In the genomic region with DNA sequence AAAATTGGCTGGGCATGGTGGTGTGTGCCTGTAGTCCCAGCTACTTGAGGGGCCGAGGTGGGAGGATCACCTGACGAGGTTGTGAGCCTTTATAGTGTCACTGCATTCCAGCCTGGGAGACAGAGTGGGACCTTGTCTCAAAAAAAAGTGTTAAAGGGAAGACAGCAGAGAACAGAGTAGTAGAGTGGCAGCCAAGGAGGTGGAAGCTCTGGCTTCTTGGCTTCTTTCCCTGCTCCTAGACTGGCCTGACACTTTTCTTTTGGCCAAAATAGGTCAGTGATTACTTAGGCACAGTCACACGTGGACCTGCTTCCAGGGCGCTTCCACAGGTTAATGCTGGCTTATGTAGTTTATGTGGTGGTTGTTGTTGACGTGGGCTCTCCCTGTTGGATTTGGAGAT, we compare ENCODE assay signal across 19 cellular contexts. TPM values are rescaled to one million over a fixed set of nuclear protein-coding genes. Genes with fewer than 3 reads are reported as not detected.
DNase-seq lines count a peak whose midpoint lies in the region; ATAC-seq and TF ChIP-seq lines count a peak whose summit lies in the region.
"Had no signal": no experiment of that assay in that cellular context is flagged by ENCODE, and none has a peak within 500 bp of the region (broad histone marks: within the 10 kb centered on the region; RNA-seq: fewer than 3 reads in every experiment).

No MANE protein-coding gene starts in this region.

- H3K9me3 Mint-ChIP-seq in CD4-positive, CD25-positive, alpha-beta regulatory T cell, result no peaks in the 10 kb centered on the region
- H3K9me3 Mint-ChIP-seq: naive B cell had no signal

- no peak overlapping the region for H3K4me3 ChIP-seq in CD4-positive, CD25-positive, alpha-beta regulatory T cell (ENCODE audit: low read depth, low read length)
- no peak overlapping the region for H3K4me3 ChIP-seq in neutrophil (ENCODE audit: low read depth in 1 of 2, low read length in 1 of 2)
- H3K4me3 ChIP-seq: lung, upper lobe of left lung had no signal

- TF ChIP-seq CTCF in neutrophil (IDR thresholded peaks at IDR 0.05), result no peak
- TF ChIP-seq CTCF in foreskin keratinocyte (conservative IDR thresholded peaks at IDR 0.05), result no peak

- no peak for DNase-seq in CD4-positive, CD25-positive, alpha-beta regulatory T cell
- DNase-seq in G401 (ENCODE audit: low spot score) (peak; percentile 55), cerebellar cortex (ENCODE audit: low spot score) (peak; percentile 44), Kasumi-1 (lab: John Stamatoyannopoulos, UW) (no peak), foreskin keratinocyte (no peak)
- DNase-seq: activated naive CD4-positive, alpha-beta T cell treated with anti-CD3 and anti-CD28 coated beads, Interleukin-2, amount 50 U/mL, for 16 hours; activated T-cell treated with anti-CD3 and anti-CD28 coated beads, Interleukin-2, amount 50 U/mL, for 1 hour; brain microvascular endothelial cell; dorsolateral prefrontal cortex; EL; naive B cell; NCI-H2029; NCI-H510A; stimulated activated naive CD8-positive, alpha-beta T cell treated with anti-CD3 and anti-CD28 coated beads, Interleukin-15, Interleukin-2, amounts not matched to agents 100 U/mL and 50 U/mL, for 24 hours; upper lobe of left lung had no signal

- ATAC-seq in CD4-positive, CD25-positive, alpha-beta regulatory T cell (ENCODE audit: low read depth in 2 of 2), result no peak
- no peak for ATAC-seq in activated CD4-positive, CD25-positive, alpha-beta regulatory T cell treated with anti-CD3 and anti-CD28 coated beads, Interleukin-2, amount 50 U/mL, for 24 hours
- ATAC-seq in foreskin keratinocyte, result no peak
- ATAC-seq: esophagus mucosa; stimulated activated naive CD8-positive, alpha-beta T cell treated with anti-CD3 and anti-CD28 coated beads, Interleukin-15, Interleukin-2, amounts not matched to agents 100 U/mL and 50 U/mL, for 24 hours had no signal

- peaks cover 6% of the 10 kb centered on the region for H3K36me3 Mint-ChIP-seq in CD4-positive, CD25-positive, alpha-beta regulatory T cell
- H3K36me3 Mint-ChIP-seq: naive B cell had no signal

- in situ Hi-C loops in G401 (cut with HindIII; ENCODE audit: low sequenced_read_pairs), result no loop called here

- peak overlapping the region in 2 of 4 donors; percentile 72 to 79 for H3K4me3 Mint-ChIP-seq in CD4-positive, CD25-positive, alpha-beta regulatory T cell

- no peaks in the 10 kb centered on the region for H3K27me3 ChIP-seq in CD4-positive, CD25-positive, alpha-beta regulatory T cell (ENCODE audit: control insufficient read depth, insufficient read depth, low read length)
- no peaks in the 10 kb centered on the region for H3K27me3 ChIP-seq in neutrophil
- H3K27me3 ChIP-seq in foreskin keratinocyte, result no peaks in the 10 kb centered on the region
- H3K27me3 ChIP-seq: brain microvascular endothelial cell, dorsolateral prefrontal cortex, upper lobe of left lung had no signal

- no peak overlapping the region for H3K27ac ChIP-seq in CD4-positive, CD25-positive, alpha-beta regulatory T cell (ENCODE audit: insufficient read depth, low read length, poor library complexity, severe bottlenecking)
- H3K27ac ChIP-seq in neutrophil (peak overlapping the region; percentile 21), foreskin keratinocyte (no peak overlapping the region)
- H3K27ac ChIP-seq: brain microvascular endothelial cell, upper lobe of left lung had no signal

- peaks cover 15% of the 10 kb centered on the region for H3K36me3 ChIP-seq in CD4-positive, CD25-positive, alpha-beta regulatory T cell (ENCODE audit: control insufficient read depth, insufficient read depth, low read length)
- peaks cover 9% of the 10 kb centered on the region for H3K36me3 ChIP-seq in neutrophil
- H3K36me3 ChIP-seq: brain microvascular endothelial cell had no signal

- H3K27me3 Mint-ChIP-seq in CD4-positive, CD25-positive, alpha-beta regulatory T cell, result no peaks in the 10 kb centered on the region
- H3K27me3 Mint-ChIP-seq: naive B cell had no signal

- H3K27ac Mint-ChIP-seq in CD4-positive, CD25-positive, alpha-beta regulatory T cell, result peak overlapping the region in 2 of 3 donors; percentile 4 to 65

- H3K4me1 ChIP-seq in CD4-positive, CD25-positive, alpha-beta regulatory T cell (ENCODE audit: control insufficient read depth, insufficient read depth, low read length, poor library complexity, severe bottlenecking), result peaks cover 28% of the 10 kb centered on the region
- H3K4me1 ChIP-seq in neutrophil (ENCODE audit: control insufficient read depth in 1 of 2, insufficient read depth in 1 of 2, low read depth in 1 of 2, low read length in 1 of 2), result peaks cover 47 to 51% of the 10 kb centered on the region in 2 experiments
- H3K4me1 ChIP-seq in foreskin keratinocyte, result peaks cover 5% of the 10 kb centered on the region

- H3K9me3 ChIP-seq in CD4-positive, CD25-positive, alpha-beta regulatory T cell (ENCODE audit: control insufficient read depth in 2 of 2, low read length in 2 of 2), result no peaks in the 10 kb centered on the region
- no peaks in the 10 kb centered on the region for H3K9me3 ChIP-seq in neutrophil
- H3K9me3 ChIP-seq: upper lobe of left lung had no signal

- H3K4me1 Mint-ChIP-seq in CD4-positive, CD25-positive, alpha-beta regulatory T cell, result peaks cover 17 to 51% (median 32%) of the 10 kb centered on the region in 4 donors

RNA-seq across cellular contexts. Expression of gene DIP2A, which starts 3.2 kb away (rescaled TPM):
- total RNA-seq in CD4-positive, CD25-positive, alpha-beta regulatory T cell, result 125 TPM
- 10 to 100 TPM; 12.6 to 24.8 (median 16.6) TPM for polyA plus RNA-seq in CD4-positive, CD25-positive, alpha-beta regulatory T cell
- total RNA-seq in G401 (2014; rRNA removed; shearing (Covaris generic)), result 23.2 and 32.4 TPM in 2 replicates
- 30.6 and 32.0 TPM in 2 replicates for total RNA-seq in foreskin keratinocyte
- 9.7 and 10.8 TPM in 2 replicates for polyA plus RNA-seq in foreskin keratinocyte

Comparison
In these comparisons a context has a peak if more than half of its experiments do, and no peak if none do; other contexts are left out.
1. DNase-seq: peak in G401 (single experiment) and cerebellar cortex (single experiment); none in CD4-positive, CD25-positive, alpha-beta regulatory T cell (0 of 3), Kasumi-1 (0 of 2) and foreskin keratinocyte (0 of 2).